ENCODE assay signal across 23 cellular contexts in genomic region chr2:6856548-6856920, GRCh38.
"Had no signal": no experiment of that assay in that cellular context is flagged by ENCODE, and none has a peak within 500 bp of the region (broad histone marks: within the 10 kb centered on the region; RNA-seq: fewer than 3 reads in every experiment).

No MANE protein-coding gene starts in this region.

- H3K27ac ChIP-seq: heart left ventricle, psoas muscle, sigmoid colon, skin epidermis, testis, tibial nerve, upper lobe of right lung, vagina had no signal

- H3K4me1 Mint-ChIP-seq: stimulated activated naive B cell treated with anti-CD40 and anti-IgM and Interleukin-4, amounts not matched to agents 10 μg/mL and 1 μg/mL and 100 μg/mL, for 72 hours; stimulated activated naive CD8-positive, alpha-beta T cell treated with anti-CD3 and anti-CD28 coated beads, Interleukin-15, amount 100 ng/mL, for 72 hours had no signal

- H3K4me1 ChIP-seq: heart left ventricle, psoas muscle, sigmoid colon, testis, tibial nerve, upper lobe of right lung, vagina had no signal

- H3K27ac Mint-ChIP-seq: nephron; stimulated activated naive B cell treated with anti-CD40 and anti-IgM and Interleukin-4, amounts not matched to agents 10 μg/mL and 1 μg/mL and 100 μg/mL, for 72 hours had no signal

- H3K4me3 ChIP-seq: heart left ventricle, lung, psoas muscle, sigmoid colon, skin epidermis, testis, tibial nerve, upper lobe of right lung, vagina had no signal

- DNase-seq: effector memory CD4-positive, alpha-beta T cell; heart left ventricle; hypothalamus; kidney glomerular epithelial cell; mesendoderm; naive B cell; psoas muscle; retina; sigmoid colon; stimulated activated CD4-positive, alpha-beta T cell treated with anti-CD3 and anti-CD28 coated beads, Interleukin-2, amount 100 ng/mL, for 24 hours; stimulated activated CD4-positive, alpha-beta T cell treated with anti-CD3 and anti-CD28 coated beads, Interleukin-4, amount 100 ng/mL, for 4 hours; stimulated activated naive B cell treated with anti-CD40 and anti-IgM and Interleukin-4, amounts not matched to agents 10 μg/mL and 1 μg/mL and 100 μg/mL, for 72 hours; stimulated activated naive CD8-positive, alpha-beta T cell treated with anti-CD3 and anti-CD28 coated beads, Interleukin-15, amount 100 ng/mL, for 72 hours; testis; upper lobe of right lung had no signal

- H3K9me3 ChIP-seq: testis had no signal

- H3K27me3 ChIP-seq: heart left ventricle, sigmoid colon, testis, tibial nerve, upper lobe of right lung, vagina had no signal

- H3K27me3 Mint-ChIP-seq: naive B cell; stimulated activated naive B cell treated with anti-CD40 and anti-IgM and Interleukin-4, amounts not matched to agents 10 μg/mL and 1 μg/mL and 100 μg/mL, for 72 hours; stimulated activated naive CD8-positive, alpha-beta T cell treated with anti-CD3 and anti-CD28 coated beads, Interleukin-15, amount 100 ng/mL, for 72 hours had no signal

- FAIRE-seq: endometrium, frontal cortex, islet of Langerhans had no signal

- H3K4me3 Mint-ChIP-seq: naive B cell; nephron; stimulated activated naive B cell treated with anti-CD40 and anti-IgM and Interleukin-4, amounts not matched to agents 10 μg/mL and 1 μg/mL and 100 μg/mL, for 72 hours; stimulated activated naive CD8-positive, alpha-beta T cell treated with anti-CD3 and anti-CD28 coated beads, Interleukin-15, amount 100 ng/mL, for 72 hours had no signal

- ATAC-seq: heart left ventricle; psoas muscle; stimulated activated naive B cell treated with anti-CD40 and anti-IgM and Interleukin-4, amounts not matched to agents 10 μg/mL and 1 μg/mL and 100 μg/mL, for 72 hours; stimulated activated naive CD8-positive, alpha-beta T cell treated with anti-CD3 and anti-CD28 coated beads, Interleukin-15, amount 100 ng/mL, for 72 hours had no signal
